In genomic region chr6:159044899-159045727, GRCh38 we compare ENCODE assay signal across 8 cellular contexts. TPM values are rescaled to one million over a fixed set of nuclear protein-coding genes. Genes with fewer than 3 reads are reported as not detected.
DNase-seq lines count a peak whose midpoint lies in the region; ATAC-seq and TF ChIP-seq lines count a peak whose summit lies in the region.

TAGAP (minus strand) TSS chr6:159044991; CDS start chr6:159044146, 845 bp downstream.

- H3K27ac ChIP-seq in SJCRH30, result no peak within 1 kb of the TSS
- no peak within 1 kb of the TSS for H3K27ac ChIP-seq in A673 (ENCODE audit: low read depth, low read length, poor library complexity, severe bottlenecking)

- CTCF ChIA-PET in A673 (lab: Charles Lee), result interaction anchor here (0.9 kb wide), 1 partner anchor 89 kb away, joined by 4 read pairs; no protein-coding TSS in a partner anchor

- no peak for TF ChIP-seq CTCF in A673 (conservative IDR thresholded peaks at IDR 0.05; ENCODE audit: low read depth, low read length)

- H3K27me3 ChIP-seq in SJCRH30, result no peaks in the 10 kb centered on the region
- no peaks in the 10 kb centered on the region for H3K27me3 ChIP-seq in A673 (replicated peaks; ENCODE audit: insufficient read depth, low read depth, low read length, poor library complexity)

- H3K4me3 ChIP-seq in SJCRH30, result peak within 1 kb of the TSS; percentile 46
- no peak within 1 kb of the TSS for H3K4me3 ChIP-seq in A673 (ENCODE audit: low read depth, low read length, poor library complexity, severe bottlenecking)

- POLR2A ChIA-PET in A673 (lab: Charles Lee; ENCODE audit: low non-redundant PET), result no interaction called here

- H3K36me3 ChIP-seq in SJCRH30, result no peaks in the 10 kb centered on the region
- no peaks in the 10 kb centered on the region for H3K36me3 ChIP-seq in A673 (ENCODE audit: insufficient read depth, low read length, poor library complexity, severe bottlenecking)

- intact Hi-C loops in A673 (cut with micrococcal nuclease; ENCODE audit: unreplicated experiment), result loop anchor here (10.0 kb wide), 1 partner anchor 90 kb away; no protein-coding TSS in a partner anchor

- H3K9me3 ChIP-seq in SJCRH30 (replicated peaks) (no peaks in the 10 kb centered on the region), A673 (ENCODE audit: low read depth, low read length, poor library complexity, severe bottlenecking) (no peaks in the 10 kb centered on the region)

- DNase-seq in SJCRH30, result peak; percentile 60 to 72
- peak; percentile 94 for DNase-seq in activated effector memory CD4-positive, alpha-beta T cell treated with anti-CD3 and anti-CD28 coated beads, Interleukin-2, amount 50 U/mL, for 16 hours
- DNase-seq in left lobe of liver (ENCODE audit: low spot score), result no peak
- peak; percentile 72 for DNase-seq in stimulated activated CD8-positive, alpha-beta memory T cell treated with anti-CD3 and anti-CD28 coated beads, Interleukin-12 subunit alpha, Interleukin-12 subunit beta, amount 100 ng/mL, for 4 hours (ENCODE audit: low read depth)
- DNase-seq in A673 (ENCODE audit: low spot score), result no peak
- no peak for DNase-seq in NCI-H526 treated with DMSO at 0.1 percent for 48 hours (lab: John Stamatoyannopoulos, UW)

- H3K4me1 ChIP-seq in SJCRH30 (peaks cover 42% of the 10 kb centered on the region), A673 (ENCODE audit: insufficient read depth, low read length, poor library complexity, severe bottlenecking) (peaks cover 7% of the 10 kb centered on the region)

- no TSS peak for BruUV-seq in A673 (replicated peaks; lab: Mats Ljungman, UMichigan)

- peak; percentile 92 for ATAC-seq in GM18868 (IDR thresholded peaks at IDR 0.05; ENCODE audit: unreplicated experiment)
- peak; percentile 87 for ATAC-seq in HG02973 (IDR thresholded peaks at IDR 0.05; ENCODE audit: unreplicated experiment)
- ATAC-seq in left lobe of liver, result peak; percentile 47

RNA-seq across cellular contexts. Expression of gene TAGAP, which starts in this region (rescaled TPM):
- total RNA-seq in SJCRH30 (2014; rRNA removed; shearing (Covaris generic)), result 4.7 and 5.2 TPM in 2 replicates
- 0.45 TPM for total RNA-seq in left lobe of liver
- 0.11 TPM in 1 of 2 replicates, not detected in the other for total RNA-seq in A673 (2021)

Comparison
In these comparisons a context has a peak if more than half of its experiments do, and no peak if none do; other contexts are left out.
1. Peak in ATAC-seq in left lobe of liver; RNA of the gene not detected or under 1 TPM.
2. DNase-seq: peak in SJCRH30 (2 of 2), activated effector memory CD4-positive, alpha-beta T cell treated with anti-CD3 and anti-CD28 coated beads, Interleukin-2, amount 50 U/mL, for 16 hours (single experiment) and stimulated activated CD8-positive, alpha-beta memory T cell treated with anti-CD3 and anti-CD28 coated beads, Interleukin-12 subunit alpha, Interleukin-12 subunit beta, amount 100 ng/mL, for 4 hours (single experiment); none in left lobe of liver (single experiment), A673 (single experiment) and NCI-H526 treated with DMSO at 0.1 percent for 48 hours (single experiment).
3. Peak in every context shown above with its lines, with median percentiles within 50 percentile points of each other: ATAC-seq.